ENCODE assay signal across 17 cellular contexts in the genomic region with DNA sequence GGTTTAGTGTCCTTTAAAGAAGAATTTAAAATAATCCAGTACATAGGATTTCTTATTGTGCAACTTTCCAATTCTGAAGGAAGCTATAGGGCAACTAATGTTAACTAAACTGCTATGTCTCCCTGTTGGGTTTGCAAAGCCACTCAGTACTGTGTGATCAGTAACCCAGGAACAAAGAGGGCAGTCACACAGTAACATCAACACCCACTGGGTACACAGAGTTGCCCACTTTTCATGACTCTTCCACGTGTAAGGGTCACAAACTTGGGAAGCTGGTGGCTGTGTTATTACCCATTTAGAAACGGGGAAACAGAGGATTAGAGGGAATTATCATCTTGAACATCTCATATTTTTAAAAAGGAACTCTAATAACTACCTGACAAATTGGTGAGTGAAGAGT.
DNase-seq lines count a peak whose midpoint lies in the region; ATAC-seq, FAIRE-seq and TF ChIP-seq lines count a peak whose summit lies in the region.
"Had no signal": no experiment of that assay in that cellular context is flagged by ENCODE, and none has a peak within 500 bp of the region (broad histone marks: within the 10 kb centered on the region; RNA-seq: fewer than 3 reads in every experiment).

No MANE protein-coding gene starts in this region.

- H3K9me3 ChIP-seq in HepG2 (ENCODE audit: low read length) (no peaks in the 10 kb centered on the region), right lobe of liver (no peaks in the 10 kb centered on the region)

- no peak for TF ChIP-seq RAD21 in HepG2 (CRISPR knock-in tag; IDR thresholded peaks at IDR 0.05)

- no TSS peak for BruUV-seq in HepG2 (replicated peaks; lab: Mats Ljungman, UMichigan)

- 0 out of 2 replicates have a peak overlapping the region, but pooled peaks have one; percentile 12 for H3K4me2 ChIP-seq in HepG2 (ENCODE audit: low read depth, low read length)

- H3K27me3 ChIP-seq in HepG2 (ENCODE audit: control insufficient read depth in 1 of 2, insufficient read depth in 2 of 2, low read length in 2 of 2) (no peaks in the 10 kb centered on the region), right lobe of liver (no peaks in the 10 kb centered on the region)

- no peak for FAIRE-seq in HepG2 (lab: Jason Lieb, UNC)
- FAIRE-seq: H1 had no signal

- no peak overlapping the region for H3K9ac ChIP-seq in HepG2 (ENCODE audit: insufficient read depth, low read depth, low read length)

- in situ Hi-C loops in HepG2 (cut with HindIII; ENCODE audit: extremely low pct_ligation_motif_present, low pct_unique_long_range_greater_than_20kb), result loop anchor here (25.0 kb wide), 1 partner anchor 243 kb away; no protein-coding TSS in a partner anchor
- in situ Hi-C loops in astrocyte of the spinal cord (cut with HindIII; ENCODE audit: low sequenced_read_pairs), result no loop called here

- POLR2A ChIA-PET in HepG2 (lab: Yijun Ruan, JAX), result no interaction called here

- intact Hi-C loops in HepG2 (cut with micrococcal nuclease; ENCODE audit: unreplicated experiment), result no loop called here
- intact Hi-C loops in right lobe of liver (cut with DNase I), result no loop called here

- CTCF ChIA-PET in HepG2 (lab: Yijun Ruan, JAX; ENCODE audit: low intra/inter-chr PET ratio, low total read pairs), result no interaction called here

- H3K27ac ChIP-seq in HepG2 (ENCODE audit: extremely low read length, insufficient read depth, low read length), result no peak overlapping the region
- no peak overlapping the region for H3K27ac ChIP-seq in right lobe of liver

- no peak for DNase-seq in HepG2 (ENCODE audit: low spot score)
- no peak for DNase-seq in right lobe of liver
- DNase-seq in NB4 (ENCODE audit: low read depth), result peak; percentile 23
- peak; percentile 17 for DNase-seq in astrocyte of the spinal cord (ENCODE audit: low read depth, low spot score)
- no peak for DNase-seq in NCI-H187 (lab: John Stamatoyannopoulos, UW)
- DNase-seq in HuH-7.5 (ENCODE audit: low spot score), result no peak
- DNase-seq: activated CD4-positive, alpha-beta T cell treated with anti-CD3 and anti-CD28 coated beads for 1 hour; activated naive CD4-positive, alpha-beta T cell; central memory CD4-positive, alpha-beta T cell; EL; NCI-H2107; retina; stimulated activated CD4-positive, alpha-beta T cell treated with anti-CD3 and anti-CD28 coated beads, Interleukin-4, amount 100 ng/mL, for 1 hour had no signal

- TF ChIP-seq CTCF in HepG2 (CRISPR knock-in tag; IDR thresholded peaks at IDR 0.05) (no peak), right lobe of liver (IDR thresholded peaks at IDR 0.05) (no peak), NB4 (IDR thresholded peaks at IDR 0.05; ENCODE audit: low read depth, low read length) (no peak), astrocyte of the spinal cord (IDR thresholded peaks at IDR 0.05; ENCODE audit: low read depth, low read length) (no peak)

- TF ChIP-seq POLR2A in HepG2 (IDR thresholded peaks at IDR 0.05; ENCODE audit: insufficient read depth in 1 of 2, low read depth in 2 of 2, low read length in 2 of 2) (no peak), right lobe of liver (IDR thresholded peaks at IDR 0.05) (no peak), NB4 (IDR thresholded peaks at IDR 0.05; ENCODE audit: extremely low read depth, insufficient read length) (no peak)

- H3K4me1 ChIP-seq in HepG2 (ENCODE audit: insufficient read depth, low read length) (peaks cover 23% of the 10 kb centered on the region), right lobe of liver (no peaks in the 10 kb centered on the region)

- no peak for TF ChIP-seq EP300 in HepG2 (IDR thresholded peaks at IDR 0.05; ENCODE audit: low read depth in 2 of 2, low read length in 2 of 2)
- TF ChIP-seq EP300 in HepG2 (CRISPR knock-in tag; IDR thresholded peaks at IDR 0.05; ENCODE audit: borderline replicate concordance), result no peak

- ATAC-seq in HepG2 (peak; percentile 44; the same call in 2 of the 3 replicates), right lobe of liver (no peak), GM21423 (IDR thresholded peaks at IDR 0.05; ENCODE audit: unreplicated experiment) (no peak), GM21528 (IDR thresholded peaks at IDR 0.05; ENCODE audit: low FRiP score, unreplicated experiment) (no peak)
- ATAC-seq: stimulated activated effector memory CD8-positive, alpha-beta T cell treated with anti-CD3 and anti-CD28 coated beads, Interleukin-12 subunit alpha, Interleukin-12 subunit beta, amount 100 ng/mL, for 72 hours had no signal

- no peaks in the 10 kb centered on the region for H4K20me1 ChIP-seq in HepG2 (ENCODE audit: insufficient read depth, low read length)

- H3K4me3 ChIP-seq in HepG2 (replicated peaks in 1 of 3; ENCODE audit: insufficient read depth in 1 of 3, low read depth in 2 of 3, low read length in 3 of 3) (no peak overlapping the region), right lobe of liver (no peak overlapping the region), NB4 (ENCODE audit: low read depth, low read length) (peak overlapping the region; percentile 11), astrocyte of the spinal cord (ENCODE audit: low read depth, low read length) (no peak overlapping the region)

- WGBS in HepG2 (ENCODE audit: low lambda C conversion rate), result 14% methylated on average over 2 of the region's 2 CpGs
- 25% methylated on average over 2 of the region's 2 CpGs for WGBS in right lobe of liver (ENCODE audit: insufficient coverage, low coverage, low lambda C conversion rate, missing lambda C conversion rate)

- no peak overlapping the region for H2AFZ ChIP-seq in HepG2 (ENCODE audit: low read length)

- H3K79me2 ChIP-seq in HepG2 (ENCODE audit: insufficient read depth, low read length), result peaks cover 7% of the 10 kb centered on the region

- H3K36me3 ChIP-seq in HepG2 (replicated peaks in 1 of 2; ENCODE audit: control insufficient read depth in 1 of 2, insufficient read depth in 2 of 2, low read length in 2 of 2) (no peaks in the 10 kb centered on the region; a peak in 1 of 5 replicates), right lobe of liver (no peaks in the 10 kb centered on the region)

TF ChIP-seq in HepG2, 621 proteins besides CTCF, POLR2A, EP300 and RAD21:
- TF ChIP-seq TAF15 (IDR thresholded peaks at IDR 0.05; ENCODE audit: low read depth, low read length, poor library complexity, severe bottlenecking) (no peak), ZNF660 (CRISPR knock-in tag; IDR thresholded peaks at IDR 0.05; ENCODE audit: borderline replicate concordance, low read depth) (no peak), ZNF232 (CRISPR knock-in tag; IDR thresholded peaks at IDR 0.05; ENCODE audit: borderline replicate concordance) (no peak), FOXA3 (CRISPR knock-in tag; IDR thresholded peaks at IDR 0.05) (peak; percentile 39; the same call in 1 of the 2 replicates), ZNF136 (CRISPR knock-in tag; IDR thresholded peaks at IDR 0.05; ENCODE audit: low read depth) (no peak), CC2D1A (CRISPR knock-in tag; IDR thresholded peaks at IDR 0.05) (no peak), RARA (CRISPR knock-in tag; IDR thresholded peaks at IDR 0.05) (0 out of 2 replicates have a peak, but pooled peaks have one; percentile 18), GATAD2A (CRISPR knock-in tag; IDR thresholded peaks at IDR 0.05) (0 out of 2 replicates have a peak, but pooled peaks have one; percentile 24), TOPORS (CRISPR knock-in tag; IDR thresholded peaks at IDR 0.05) (no peak), SOX5 (CRISPR knock-in tag; IDR thresholded peaks at IDR 0.05; ENCODE audit: borderline replicate concordance) (peak; percentile 18; the same call in 1 of the 2 replicates), ZNF572 (CRISPR knock-in tag; IDR thresholded peaks at IDR 0.05) (no peak), BCL6 (CRISPR knock-in tag; IDR thresholded peaks at IDR 0.05) (0 out of 2 replicates have a peak, but pooled peaks have one; percentile 16), ZNF7 (CRISPR knock-in tag; IDR thresholded peaks at IDR 0.05) (no peak), NFIC (IDR thresholded peaks at IDR 0.05; ENCODE audit: low read length) (no peak)
- TF ChIP-seq, protein P1, sequence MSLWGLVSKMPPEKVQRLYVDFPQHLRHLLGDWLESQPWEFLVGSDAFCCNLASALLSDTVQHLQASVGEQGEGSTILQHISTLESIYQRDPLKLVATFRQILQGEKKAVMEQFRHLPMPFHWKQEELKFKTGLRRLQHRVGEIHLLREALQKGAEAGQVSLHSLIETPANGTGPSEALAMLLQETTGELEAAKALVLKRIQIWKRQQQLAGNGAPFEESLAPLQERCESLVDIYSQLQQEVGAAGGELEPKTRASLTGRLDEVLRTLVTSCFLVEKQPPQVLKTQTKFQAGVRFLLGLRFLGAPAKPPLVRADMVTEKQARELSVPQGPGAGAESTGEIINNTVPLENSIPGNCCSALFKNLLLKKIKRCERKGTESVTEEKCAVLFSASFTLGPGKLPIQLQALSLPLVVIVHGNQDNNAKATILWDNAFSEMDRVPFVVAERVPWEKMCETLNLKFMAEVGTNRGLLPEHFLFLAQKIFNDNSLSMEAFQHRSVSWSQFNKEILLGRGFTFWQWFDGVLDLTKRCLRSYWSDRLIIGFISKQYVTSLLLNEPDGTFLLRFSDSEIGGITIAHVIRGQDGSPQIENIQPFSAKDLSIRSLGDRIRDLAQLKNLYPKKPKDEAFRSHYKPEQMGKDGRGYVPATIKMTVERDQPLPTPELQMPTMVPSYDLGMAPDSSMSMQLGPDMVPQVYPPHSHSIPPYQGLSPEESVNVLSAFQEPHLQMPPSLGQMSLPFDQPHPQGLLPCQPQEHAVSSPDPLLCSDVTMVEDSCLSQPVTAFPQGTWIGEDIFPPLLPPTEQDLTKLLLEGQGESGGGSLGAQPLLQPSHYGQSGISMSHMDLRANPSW (CRISPR knock-in tag; IDR thresholded peaks at IDR 0.05; ENCODE audit: borderline replicate concordance), result no peak

Comparison
In these comparisons a context has a peak if more than half of its experiments do, and no peak if none do; other contexts are left out.
1. DNase-seq: peak in NB4 (single experiment) and astrocyte of the spinal cord (single experiment); none in HepG2 (single experiment), right lobe of liver (0 of 3), NCI-H187 (0 of 2) and HuH-7.5 (single experiment).